Comparison of ENCODE assay signal across 1 cellular context in genomic region chr9:82586918-82587356, GRCh38.
A peak's percentile ranks its signal among the peaks of the same experiment; 100 is the strongest.
TF ChIP-seq lines count a peak whose summit lies in the region.

No MANE protein-coding gene starts in this region.

TF ChIP-seq in HepG2, 621 proteins besides CTCF, POLR2A, EP300 and RAD21 (continued from another document and continues in another):
- TF ChIP-seq AFF4 (CRISPR knock-in tag; IDR thresholded peaks at IDR 0.05) (no peak), NFIC (IDR thresholded peaks at IDR 0.05; ENCODE audit: low read length) (peak; percentile 79; the same call in 1 of the 2 replicates), ARNT (IDR thresholded peaks at IDR 0.05) (no peak), SUZ12 (IDR thresholded peaks at IDR 0.05; ENCODE audit: low read depth, low read length) (no peak), SOX13 (IDR thresholded peaks at IDR 0.05) (peak; percentile 13; the same call in 1 of the 2 replicates), SOX13 (CRISPR knock-in tag; conservative IDR thresholded peaks at IDR 0.05 in 1 of 2, IDR thresholded peaks at IDR 0.05 in 1 of 2) (peak in 1 of 2 experiments; percentile 83; a peak in 2 of 4 replicates), HCFC1 (IDR thresholded peaks at IDR 0.05; ENCODE audit: low read depth, low read length) (no peak), MLX (CRISPR knock-in tag; IDR thresholded peaks at IDR 0.05) (peak; percentile 79), NCOR1 (IDR thresholded peaks at IDR 0.05; ENCODE audit: borderline replicate concordance, low read length) (peak; percentile 72; the same call in 1 of the 2 replicates), TBX2 (CRISPR knock-in tag; IDR thresholded peaks at IDR 0.05; ENCODE audit: borderline replicate concordance) (peak; percentile 73), ZNF672 (CRISPR knock-in tag; IDR thresholded peaks at IDR 0.05) (no peak), CREM (IDR thresholded peaks at IDR 0.05) (peak; percentile 75), CREM (CRISPR knock-in tag; IDR thresholded peaks at IDR 0.05) (no peak), FOXO1 (CRISPR knock-in tag; IDR thresholded peaks at IDR 0.05) (no peak), NCOA2 (CRISPR knock-in tag; IDR thresholded peaks at IDR 0.05) (peak; percentile 89), ZNF597 (CRISPR knock-in tag; IDR thresholded peaks at IDR 0.05) (no peak), NR2F6 (IDR thresholded peaks at IDR 0.05) (peak; percentile 63), NR2F6 (CRISPR knock-in tag; IDR thresholded peaks at IDR 0.05) (no peak; the same call in none of the 2 replicates), WIZ (CRISPR knock-in tag; IDR thresholded peaks at IDR 0.05) (no peak), RBAK (CRISPR knock-in tag; IDR thresholded peaks at IDR 0.05) (peak; percentile 72; the same call in 1 of the 2 replicates), RFX5 (IDR thresholded peaks at IDR 0.05; ENCODE audit: low read depth, low read length) (no peak), BCL6 (CRISPR knock-in tag; IDR thresholded peaks at IDR 0.05) (0 out of 2 replicates have a peak, but pooled peaks have one; percentile 64), KDM6A (CRISPR knock-in tag; IDR thresholded peaks at IDR 0.05; ENCODE audit: low read depth) (peak; percentile 55), ETV5 (CRISPR knock-in tag; IDR thresholded peaks at IDR 0.05; ENCODE audit: borderline replicate concordance) (peak; percentile 13; the same call in 1 of the 2 replicates), SOX5 (CRISPR knock-in tag; IDR thresholded peaks at IDR 0.05; ENCODE audit: borderline replicate concordance) (peak; percentile 81; the same call in 1 of the 2 replicates), ZBTB33 (CRISPR knock-in tag; IDR thresholded peaks at IDR 0.05) (0 out of 2 replicates have a peak, but pooled peaks have one; percentile 20), PHF5A (CRISPR knock-in tag; IDR thresholded peaks at IDR 0.05; ENCODE audit: low read depth, unreplicated experiment) (no peak), KLF6 (CRISPR knock-in tag; IDR thresholded peaks at IDR 0.05) (0 out of 2 replicates have a peak, but pooled peaks have one; percentile 39), CREB1 (IDR thresholded peaks at IDR 0.05) (no peak), CREB1 (CRISPR knock-in tag; IDR thresholded peaks at IDR 0.05) (0 out of 2 replicates have a peak, but pooled peaks have one; percentile 34), RCOR2 (CRISPR knock-in tag; IDR thresholded peaks at IDR 0.05) (peak; percentile 75; the same call in 1 of the 2 replicates), TFAP4 (IDR thresholded peaks at IDR 0.05; ENCODE audit: borderline replicate concordance, low read depth) (0 out of 2 replicates have a peak, but pooled peaks have one; percentile 13), ZBTB8A (CRISPR knock-in tag; IDR thresholded peaks at IDR 0.05; ENCODE audit: borderline replicate concordance, low read depth) (peak; percentile 40; the same call in 1 of the 2 replicates), ERF (CRISPR knock-in tag; IDR thresholded peaks at IDR 0.05) (0 out of 2 replicates have a peak, but pooled peaks have one; percentile 12), MED1 (CRISPR knock-in tag; IDR thresholded peaks at IDR 0.05) (peak; percentile 79), PBX3 (CRISPR knock-in tag; IDR thresholded peaks at IDR 0.05; ENCODE audit: borderline replicate concordance) (no peak), PATZ1 (CRISPR knock-in tag; IDR thresholded peaks at IDR 0.05) (peak; percentile 22; the same call in 1 of the 2 replicates), ZBTB38 (CRISPR knock-in tag; IDR thresholded peaks at IDR 0.05) (no peak), BCL3 (CRISPR knock-in tag; IDR thresholded peaks at IDR 0.05) (no peak), FOSL2 (CRISPR knock-in tag; IDR thresholded peaks at IDR 0.05) (peak; percentile 44; the same call in 1 of the 2 replicates), PAXIP1 (CRISPR knock-in tag; conservative IDR thresholded peaks at IDR 0.05) (peak; percentile 83), SAP130 (CRISPR knock-in tag; IDR thresholded peaks at IDR 0.05; ENCODE audit: low read depth) (peak; percentile 46), ZHX1 (CRISPR knock-in tag; IDR thresholded peaks at IDR 0.05; ENCODE audit: low read depth) (no peak)
